In the genomic region with DNA sequence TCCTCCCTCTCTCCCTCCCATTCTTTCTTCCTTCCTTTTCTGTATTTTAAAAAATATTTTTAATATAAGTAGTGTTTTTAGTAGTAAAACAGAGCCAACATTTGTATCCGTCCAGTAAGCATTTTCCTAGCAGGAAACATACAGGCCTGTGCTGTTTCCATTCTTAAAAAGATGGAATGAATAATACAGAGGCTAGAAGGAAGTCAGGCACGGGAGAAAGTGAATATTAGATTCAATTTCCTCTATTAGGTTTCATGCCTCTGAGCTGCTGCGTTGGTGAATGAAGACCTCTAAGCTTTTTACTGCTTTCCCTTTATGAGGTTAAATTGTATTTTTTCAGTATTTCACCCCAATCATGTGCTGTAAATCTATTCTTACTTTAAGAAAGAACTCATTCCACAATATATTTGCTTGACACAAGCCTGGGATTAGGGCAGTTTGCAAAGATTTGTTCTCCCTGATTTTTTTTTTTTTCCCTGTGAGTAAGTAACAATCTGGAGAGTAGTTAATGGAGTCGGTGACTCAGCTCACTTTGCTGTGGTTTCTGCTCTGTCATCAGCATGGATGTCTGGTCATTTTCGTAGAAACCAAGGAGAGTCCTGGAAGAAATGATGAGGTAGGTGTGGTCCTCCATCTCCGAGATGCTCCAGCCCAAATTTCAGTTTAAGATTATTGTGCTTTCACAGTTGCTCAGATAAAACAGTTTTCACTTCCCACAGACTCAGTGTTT, we compare ENCODE assay signal across 8 cellular contexts.
DNase-seq lines count a peak whose midpoint lies in the region; ATAC-seq and TF ChIP-seq lines count a peak whose summit lies in the region.

No MANE protein-coding gene starts in this region.

- peak overlapping the region; percentile 60; the same call in 1 of the 2 replicates for H3K27ac ChIP-seq in HUES64 (ENCODE audit: low read depth, low read length)
- peak overlapping the region; percentile 87 to 91 for H3K27ac ChIP-seq in thoracic aorta

- H3K9ac ChIP-seq in HUES64 (ENCODE audit: low read depth, low read length), result peak overlapping the region; percentile 18; the same call in 1 of the 2 replicates

- H3K27me3 ChIP-seq in HUES64 (ENCODE audit: insufficient read depth, low read length), result no peaks in the 10 kb centered on the region
- H3K27me3 ChIP-seq in thoracic aorta (replicated peaks; ENCODE audit: insufficient read depth), result no peaks in the 10 kb centered on the region

- H3K4me3 ChIP-seq in HUES64 (ENCODE audit: low read length), result no peak overlapping the region
- peak overlapping the region; percentile 41 for H3K4me3 ChIP-seq in thoracic aorta

- H3K4me1 ChIP-seq in HUES64 (ENCODE audit: insufficient read depth, low read length) (peaks cover 15% of the 10 kb centered on the region), thoracic aorta (ENCODE audit: control insufficient read depth in 1 of 2, low read depth in 2 of 2) (peaks cover 7 to 17% of the 10 kb centered on the region in 2 donors)

- H3K9me3 ChIP-seq in HUES64 (ENCODE audit: insufficient read depth, low read depth, low read length), result no peaks in the 10 kb centered on the region
- no peaks in the 10 kb centered on the region for H3K9me3 ChIP-seq in thoracic aorta

- DNase-seq in astrocyte of the hippocampus (ENCODE audit: low read depth, low spot score), result peak; percentile 92
- DNase-seq in iris pigment epithelial cell (ENCODE audit: low read depth), result peak; percentile 93
- DNase-seq in thoracic aorta (ENCODE audit: low spot score), result no peak
- no peak for DNase-seq in NCI-H524 (lab: John Stamatoyannopoulos, UW)
- DNase-seq in activated naive CD4-positive, alpha-beta T cell (lab: John Stamatoyannopoulos, UW), result no peak

- ATAC-seq in thoracic aorta (ENCODE audit: insufficient number of reproducible peaks, low FRiP score, low read depth) (peak; percentile 95), HG03045 (IDR thresholded peaks at IDR 0.05; ENCODE audit: unreplicated experiment) (no peak), HG02763 (IDR thresholded peaks at IDR 0.05; ENCODE audit: unreplicated experiment) (no peak)

- 67% methylated on average over 6 of the region's 6 CpGs for WGBS in HUES64

- H3K36me3 ChIP-seq in HUES64 (ENCODE audit: insufficient read depth, low read length) (no peaks in the 10 kb centered on the region), thoracic aorta (no peaks in the 10 kb centered on the region)

- no peak for TF ChIP-seq CTCF in thoracic aorta (IDR thresholded peaks at IDR 0.05)

Comparison
In these comparisons a context has a peak if more than half of its experiments do, and no peak if none do; other contexts are left out.
1. DNase-seq: peak in astrocyte of the hippocampus (single experiment) and iris pigment epithelial cell (single experiment); none in thoracic aorta (single experiment), NCI-H524 (0 of 2) and activated naive CD4-positive, alpha-beta T cell (0 of 4).